In the genomic region with DNA sequence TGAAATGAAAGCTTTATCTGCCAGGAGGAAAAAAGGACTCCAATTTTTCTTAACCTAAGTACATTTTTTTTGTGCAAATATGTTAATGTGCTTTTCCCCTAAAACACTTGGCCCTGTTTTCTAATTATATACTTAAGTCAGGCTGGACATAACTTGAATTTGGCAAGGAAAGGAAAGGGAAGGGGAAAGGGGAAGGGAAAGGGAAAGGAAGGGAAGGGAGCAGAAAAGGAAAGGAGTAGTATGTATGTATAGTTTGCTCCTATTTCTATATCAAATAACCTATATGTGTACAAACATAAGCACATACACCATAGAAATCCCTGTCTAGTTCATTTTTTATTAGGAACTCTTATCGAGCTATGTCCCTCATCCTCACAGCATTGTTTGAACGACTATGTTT, we compare ENCODE assay signal across 15 cellular contexts.
DNase-seq lines count a peak whose midpoint lies in the region; ATAC-seq and TF ChIP-seq lines count a peak whose summit lies in the region.
"Had no signal": no experiment of that assay in that cellular context is flagged by ENCODE, and none has a peak within 500 bp of the region (broad histone marks: within the 10 kb centered on the region; RNA-seq: fewer than 3 reads in every experiment).

No MANE protein-coding gene starts in this region.

- no peaks in the 10 kb centered on the region for H3K9me3 ChIP-seq in CD4-positive, CD25-positive, alpha-beta regulatory T cell (ENCODE audit: control insufficient read depth in 2 of 2, low read length in 2 of 2)
- H3K9me3 ChIP-seq: esophagus muscularis mucosa, gastroesophageal sphincter, neutrophil, transverse colon had no signal

- CTCF ChIA-PET in activated CD4-positive, alpha-beta T cell treated with anti-CD3 and anti-CD28 coated beads for 36 hours (lab: Charles Lee): interaction anchor here (0.6 to 2.5 kb wide), 8 partner anchors 11 to 88 kb away, joined by 3 to 23 read pairs (median 3); no protein-coding TSS in a partner anchor

- H3K4me1 Mint-ChIP-seq in activated CD4-positive, alpha-beta T cell treated with anti-CD3 and anti-CD28 coated beads for 36 hours: peaks cover 33% of the 10 kb centered on the region
- peaks cover 11 to 24% (median 20%) of the 10 kb centered on the region in 4 donors for H3K4me1 Mint-ChIP-seq in CD4-positive, CD25-positive, alpha-beta regulatory T cell
- H3K4me1 Mint-ChIP-seq in activated naive CD8-positive, alpha-beta T cell treated with anti-CD3 and anti-CD28 coated beads, Interleukin-2, amount 50 U/mL, for 24 hours: peaks cover 23% of the 10 kb centered on the region
- H3K4me1 Mint-ChIP-seq in naive thymus-derived CD8-positive, alpha-beta T cell: peaks cover 12 to 21% (median 19%) of the 10 kb centered on the region in 4 donors
- H3K4me1 Mint-ChIP-seq in GM23338: peaks cover 5% of the 10 kb centered on the region; the same call in 2 of the 3 replicates

- POLR2A ChIA-PET in activated CD4-positive, alpha-beta T cell treated with anti-CD3 and anti-CD28 coated beads for 36 hours (lab: Charles Lee): interaction anchor here (1.3 kb wide), 1 partner anchor 86 kb away, joined by 3 read pairs; no protein-coding TSS in a partner anchor
- POLR2A ChIA-PET in naive thymus-derived CD8-positive, alpha-beta T cell (lab: Charles Lee): interaction anchor here (1.2 to 2.8 kb wide), 6 partner anchors 18 to 88 kb away, joined by 3 to 21 read pairs (median 8); partner anchors contain the start of genes HNRNPA0 and KLHL3

- peaks cover 4% of the 10 kb centered on the region for H3K36me3 Mint-ChIP-seq in activated CD4-positive, alpha-beta T cell treated with anti-CD3 and anti-CD28 coated beads for 36 hours (ENCODE audit: low read depth)
- H3K36me3 Mint-ChIP-seq in CD4-positive, CD25-positive, alpha-beta regulatory T cell: peaks cover 20% of the 10 kb centered on the region
- peaks cover 3% of the 10 kb centered on the region for H3K36me3 Mint-ChIP-seq in activated naive CD8-positive, alpha-beta T cell treated with anti-CD3 and anti-CD28 coated beads, Interleukin-2, amount 50 U/mL, for 24 hours (ENCODE audit: low read depth)
- peaks cover 0 to 33% (median 3%) of the 10 kb centered on the region in 3 donors for H3K36me3 Mint-ChIP-seq in naive thymus-derived CD8-positive, alpha-beta T cell
- no peaks in the 10 kb centered on the region for H3K36me3 Mint-ChIP-seq in GM23338 (ENCODE audit: low read depth)

- peaks cover 2% of the 10 kb centered on the region for H3K36me3 ChIP-seq in CD4-positive, CD25-positive, alpha-beta regulatory T cell (ENCODE audit: control insufficient read depth, insufficient read depth, low read length)
- H3K36me3 ChIP-seq in GM23338 (ENCODE audit: insufficient read depth): no peaks in the 10 kb centered on the region
- H3K36me3 ChIP-seq: esophagus muscularis mucosa, gastroesophageal sphincter, neutrophil, transverse colon had no signal

- intact Hi-C loops in activated CD4-positive, alpha-beta T cell treated with anti-CD3 and anti-CD28 coated beads for 36 hours (cut with DNase I, micrococcal nuclease): no loop called here

- no peak for ATAC-seq in activated CD4-positive, alpha-beta T cell treated with anti-CD3 and anti-CD28 coated beads for 36 hours
- ATAC-seq in CD4-positive, CD25-positive, alpha-beta regulatory T cell (ENCODE audit: low read depth in 2 of 2): no peak
- ATAC-seq in activated naive CD8-positive, alpha-beta T cell treated with anti-CD3 and anti-CD28 coated beads, Interleukin-2, amount 50 U/mL, for 24 hours: no peak
- no peak for ATAC-seq in naive thymus-derived CD8-positive, alpha-beta T cell
- no peak for ATAC-seq in GM23338
- ATAC-seq: gastroesophageal sphincter had no signal

- no peaks in the 10 kb centered on the region for H3K79me2 ChIP-seq in GM23338 (replicated peaks; ENCODE audit: insufficient read depth)

- H3F3A ChIP-seq in GM23338 (replicated peaks; ENCODE audit: low read depth): no peaks in the 10 kb centered on the region

- no peaks in the 10 kb centered on the region for H3K27me3 ChIP-seq in CD4-positive, CD25-positive, alpha-beta regulatory T cell (ENCODE audit: control insufficient read depth, insufficient read depth, low read length)
- no peaks in the 10 kb centered on the region for H3K27me3 ChIP-seq in GM23338 (ENCODE audit: insufficient read depth)
- H3K27me3 ChIP-seq: esophagus muscularis mucosa, gastroesophageal sphincter, neutrophil, transverse colon had no signal

- H3K27ac ChIP-seq in CD4-positive, CD25-positive, alpha-beta regulatory T cell (ENCODE audit: insufficient read depth, low read length, poor library complexity, severe bottlenecking): no peak overlapping the region
- no peak overlapping the region for H3K27ac ChIP-seq in GM23338 (ENCODE audit: low read depth)
- H3K27ac ChIP-seq: esophagus muscularis mucosa, gastroesophageal sphincter, neutrophil, transverse colon had no signal

- no peaks in the 10 kb centered on the region for H3K27me3 Mint-ChIP-seq in activated CD4-positive, alpha-beta T cell treated with anti-CD3 and anti-CD28 coated beads for 36 hours
- H3K27me3 Mint-ChIP-seq in CD4-positive, CD25-positive, alpha-beta regulatory T cell: no peaks in the 10 kb centered on the region
- H3K27me3 Mint-ChIP-seq in activated naive CD8-positive, alpha-beta T cell treated with anti-CD3 and anti-CD28 coated beads, Interleukin-2, amount 50 U/mL, for 24 hours: no peaks in the 10 kb centered on the region
- H3K27me3 Mint-ChIP-seq in naive thymus-derived CD8-positive, alpha-beta T cell: no peaks in the 10 kb centered on the region
- H3K27me3 Mint-ChIP-seq in GM23338 (ENCODE audit: insufficient read depth, low read depth, poor library complexity): no peaks in the 10 kb centered on the region

- no peaks in the 10 kb centered on the region for H3K9me2 ChIP-seq in GM23338 (ENCODE audit: insufficient read depth)

- no peaks in the 10 kb centered on the region for H3K9me3 Mint-ChIP-seq in activated CD4-positive, alpha-beta T cell treated with anti-CD3 and anti-CD28 coated beads for 36 hours (ENCODE audit: low read depth)
- H3K9me3 Mint-ChIP-seq in CD4-positive, CD25-positive, alpha-beta regulatory T cell: no peaks in the 10 kb centered on the region
- H3K9me3 Mint-ChIP-seq in activated naive CD8-positive, alpha-beta T cell treated with anti-CD3 and anti-CD28 coated beads, Interleukin-2, amount 50 U/mL, for 24 hours: no peaks in the 10 kb centered on the region
- H3K9me3 Mint-ChIP-seq in naive thymus-derived CD8-positive, alpha-beta T cell: no peaks in the 10 kb centered on the region
- no peaks in the 10 kb centered on the region for H3K9me3 Mint-ChIP-seq in GM23338

- H3K4me3 Mint-ChIP-seq in activated CD4-positive, alpha-beta T cell treated with anti-CD3 and anti-CD28 coated beads for 36 hours: no peak overlapping the region
- H3K4me3 Mint-ChIP-seq in CD4-positive, CD25-positive, alpha-beta regulatory T cell: no peak overlapping the region
- H3K4me3 Mint-ChIP-seq in activated naive CD8-positive, alpha-beta T cell treated with anti-CD3 and anti-CD28 coated beads, Interleukin-2, amount 50 U/mL, for 24 hours: no peak overlapping the region
- no peak overlapping the region for H3K4me3 Mint-ChIP-seq in naive thymus-derived CD8-positive, alpha-beta T cell
- no peak overlapping the region for H3K4me3 Mint-ChIP-seq in GM23338

- H3K4me3 ChIP-seq in CD4-positive, CD25-positive, alpha-beta regulatory T cell (ENCODE audit: low read depth, low read length): no peak overlapping the region
- H3K4me3 ChIP-seq in GM23338: no peak overlapping the region
- H3K4me3 ChIP-seq: esophagus muscularis mucosa, gastroesophageal sphincter, transverse colon had no signal

- DNase-seq in activated CD4-positive, alpha-beta T cell treated with anti-CD3 and anti-CD28 coated beads for 36 hours: no peak
- DNase-seq in activated CD4-positive, alpha-beta T cell treated with anti-CD3 and anti-CD28 coated beads for 48 hours: no peak
- DNase-seq in CD4-positive, CD25-positive, alpha-beta regulatory T cell: no peak
- DNase-seq in activated naive CD8-positive, alpha-beta T cell treated with anti-CD3 and anti-CD28 coated beads, Interleukin-2, amount 50 U/mL, for 24 hours: no peak
- DNase-seq in naive thymus-derived CD8-positive, alpha-beta T cell: no peak
- DNase-seq in kidney glomerular epithelial cell (lab: John Stamatoyannopoulos, UW) (no peak), GM23338 (ENCODE audit: low spot score) (no peak), T-helper 9 cell (no peak)
- DNase-seq: 8988T, KG1, NCI-H2081, transverse colon had no signal

- H4K20me1 ChIP-seq in GM23338 (replicated peaks; ENCODE audit: insufficient read depth): no peaks in the 10 kb centered on the region; the same call in 1 of the 2 replicates

- no peak overlapping the region for H2AFZ ChIP-seq in GM23338

- no peak for TF ChIP-seq CTCF in GM23338 (conservative IDR thresholded peaks at IDR 0.05; ENCODE audit: low read depth in 2 of 2)

- H3K4me2 ChIP-seq in GM23338: no peak overlapping the region

- peaks cover 13% of the 10 kb centered on the region for H3K4me1 ChIP-seq in CD4-positive, CD25-positive, alpha-beta regulatory T cell (ENCODE audit: control insufficient read depth, insufficient read depth, low read length, poor library complexity, severe bottlenecking)
- H3K4me1 ChIP-seq in GM23338 (ENCODE audit: insufficient read depth): peaks cover 1% of the 10 kb centered on the region; the same call in 1 of the 2 replicates
- H3K4me1 ChIP-seq: transverse colon had no signal

- peak overlapping the region; percentile 7 for H3K27ac Mint-ChIP-seq in activated CD4-positive, alpha-beta T cell treated with anti-CD3 and anti-CD28 coated beads for 36 hours
- H3K27ac Mint-ChIP-seq in CD4-positive, CD25-positive, alpha-beta regulatory T cell: peak overlapping the region in 2 of 3 donors; percentile 65 to 67
- peak overlapping the region; percentile 52 for H3K27ac Mint-ChIP-seq in activated naive CD8-positive, alpha-beta T cell treated with anti-CD3 and anti-CD28 coated beads, Interleukin-2, amount 50 U/mL, for 24 hours
- H3K27ac Mint-ChIP-seq in naive thymus-derived CD8-positive, alpha-beta T cell: peak overlapping the region in 8 of 10 donors; percentile 12 to 89 (median 70)
- H3K27ac Mint-ChIP-seq in GM23338: no peak overlapping the region
